In the genomic region with DNA sequence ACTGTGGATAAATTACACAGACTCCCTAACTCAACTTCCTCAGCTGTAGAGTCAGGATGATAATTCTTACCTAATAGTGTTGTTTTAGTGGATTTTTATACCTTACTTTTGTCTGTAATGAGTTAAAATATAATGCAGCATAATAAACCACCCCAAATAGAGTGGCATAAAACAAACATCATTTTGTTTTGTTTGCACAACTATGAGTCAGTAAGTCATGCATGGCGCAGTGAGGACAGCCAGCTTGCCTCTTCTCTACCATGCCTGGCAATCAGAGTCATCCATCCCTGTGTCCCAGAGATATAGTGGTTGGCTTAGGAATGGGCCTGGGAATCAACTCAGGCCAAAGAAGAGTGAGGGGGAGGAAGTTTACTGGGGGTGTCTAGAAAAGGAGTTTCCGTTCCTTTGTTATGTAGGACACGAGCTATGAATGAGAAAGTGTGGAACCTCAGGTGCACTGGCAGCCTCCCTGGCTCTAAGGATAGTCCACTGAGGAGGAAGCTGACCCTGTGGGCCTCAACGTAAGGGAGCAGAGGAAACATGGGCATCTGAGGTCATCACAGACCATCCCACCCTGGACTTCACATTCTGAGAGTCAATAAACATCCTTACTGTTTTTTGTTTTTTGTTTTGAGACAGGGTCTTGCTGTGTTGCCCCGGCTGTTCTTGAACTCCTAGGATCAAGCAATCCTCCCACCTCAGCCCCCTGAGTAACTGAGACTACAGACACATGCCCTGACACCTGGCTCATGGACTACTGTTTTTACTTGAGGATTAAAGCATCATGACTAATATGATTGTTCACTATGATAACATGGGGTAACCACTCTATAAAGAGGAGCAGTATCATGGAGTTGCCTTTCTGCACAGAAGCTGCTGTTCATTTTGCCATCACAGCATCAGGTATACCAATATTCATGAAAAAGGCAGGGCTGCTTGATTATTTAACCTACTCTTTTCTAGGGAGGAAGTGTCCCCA, we compare ENCODE assay signal across 23 cellular contexts. TPM values are rescaled to one million over a fixed set of nuclear protein-coding genes. Genes with fewer than 3 reads are reported as not detected.
DNase-seq lines count a peak whose midpoint lies in the region; ATAC-seq and TF ChIP-seq lines count a peak whose summit lies in the region.
"Had no signal": no experiment of that assay in that cellular context is flagged by ENCODE, and none has a peak within 500 bp of the region (broad histone marks: within the 10 kb centered on the region; RNA-seq: fewer than 3 reads in every experiment).

No MANE protein-coding gene starts in this region.

- intact Hi-C loops in Panc1 (cut with micrococcal nuclease; ENCODE audit: unreplicated experiment) = no loop called here

- TF ChIP-seq CTCF in Panc1 (IDR thresholded peaks at IDR 0.05) (no peak), foreskin keratinocyte (conservative IDR thresholded peaks at IDR 0.05) (no peak)

- POLR2A ChIA-PET in Panc1 (lab: Charles Lee) = no interaction called here

- CTCF ChIA-PET in Panc1 (lab: Charles Lee) = no interaction called here

- H3K9me3 ChIP-seq in Panc1 (ENCODE audit: control insufficient read depth, insufficient read depth, low read depth, low read length) = no peaks in the 10 kb centered on the region
- H3K9me3 ChIP-seq: ascending aorta, SJSA1 had no signal

- H3K27ac ChIP-seq in ACC112 (ENCODE audit: low read depth, low read length) = peak overlapping the region; percentile 36; the same call in 1 of the 2 replicates
- H3K27ac ChIP-seq in Panc1 (ENCODE audit: low read length) = no peak overlapping the region
- no peak overlapping the region for H3K27ac ChIP-seq in foreskin keratinocyte
- H3K27ac ChIP-seq: ascending aorta, HL-60, parathyroid adenoma, SJSA1 had no signal

- H2AFZ ChIP-seq in ACC112 (ENCODE audit: low read length, unreplicated experiment) = no peak overlapping the region
- H2AFZ ChIP-seq: parathyroid adenoma had no signal

- ATAC-seq in Panc1 (peak; percentile 67), foreskin keratinocyte (peak; percentile 79)

- BruUV-seq in Panc1 (replicated peaks; lab: Mats Ljungman, UMichigan) = no TSS peak

- no peak overlapping the region for H3K4me3 ChIP-seq in ACC112 (ENCODE audit: low read depth, low read length)
- H3K4me3 ChIP-seq in Panc1 (ENCODE audit: low read depth in 2 of 2, low read length in 2 of 2) = no peak overlapping the region
- H3K4me3 ChIP-seq: ascending aorta, lung, SJSA1 had no signal

- H3K79me2 ChIP-seq in ACC112 (ENCODE audit: control insufficient read depth, insufficient read depth, low read length, unreplicated experiment) = no peaks in the 10 kb centered on the region
- H3K79me2 ChIP-seq: parathyroid adenoma had no signal

- no peaks in the 10 kb centered on the region for H3K27me3 ChIP-seq in ACC112 (ENCODE audit: insufficient read depth, low read length)
- peaks cover 4% of the 10 kb centered on the region; the same call in 1 of the 2 replicates for H3K27me3 ChIP-seq in Panc1 (ENCODE audit: control insufficient read depth, insufficient read depth, low read length)
- H3K27me3 ChIP-seq in foreskin keratinocyte = peaks cover 57% of the 10 kb centered on the region
- H3K27me3 ChIP-seq: ascending aorta, SJSA1 had no signal

- H3K4me1 ChIP-seq in ACC112 (ENCODE audit: control insufficient read depth, insufficient read depth, low read length, unreplicated experiment) (peaks cover 33% of the 10 kb centered on the region), Panc1 (ENCODE audit: control insufficient read depth, insufficient read depth, low read length) (peaks cover 6% of the 10 kb centered on the region; the same call in 1 of the 2 replicates), foreskin keratinocyte (peaks cover 6% of the 10 kb centered on the region)
- H3K4me1 ChIP-seq: ascending aorta, parathyroid adenoma had no signal

- DNase-seq in EH (ENCODE audit: low read depth) (peak; percentile 35), Panc1 (ENCODE audit: low read depth, low spot score) (no peak), foreskin keratinocyte (peak; percentile 32 to 63), T-helper 9 cell (no peak), islet precursor cell (no peak), GM03348 (ENCODE audit: low spot score) (no peak)
- DNase-seq in activated effector memory CD4-positive, alpha-beta T cell treated with anti-CD3 and anti-CD28 coated beads, Interleukin-2, amount 50 U/mL, for 16 hours = no peak
- DNase-seq: activated CD4-positive, CD25-positive, alpha-beta regulatory T cell treated with anti-CD3 and anti-CD28 coated beads, Interleukin-2, amount 50 U/mL, for 72 hours; AML-193; KBM-7; naive B cell; NCI-H1105; small intestine; stimulated activated CD4-positive, alpha-beta T cell treated with anti-CD3 and anti-CD28 coated beads, Interleukin-4, amount 100 ng/mL, for 4 hours; stimulated activated CD8-positive, alpha-beta memory T cell treated with anti-CD3 and anti-CD28 coated beads, Interleukin-4, amount 100 ng/mL, for 48 hours; substantia nigra; T-helper 2 cell had no signal

- no peaks in the 10 kb centered on the region for H3K36me3 ChIP-seq in ACC112 (ENCODE audit: insufficient read depth, low read length)
- H3K36me3 ChIP-seq in Panc1 (ENCODE audit: control insufficient read depth, insufficient read depth, low read length) = no peaks in the 10 kb centered on the region
- H3K36me3 ChIP-seq: ascending aorta, SJSA1 had no signal

- in situ Hi-C loops in Panc1 (cut with HindIII; ENCODE audit: low pct_unique_long_range_greater_than_20kb, low sequenced_read_pairs) = no loop called here

RNA-seq across cellular contexts. Expression of a gene that starts 21.0 kb away (rescaled TPM):
- total RNA-seq in Panc1 (2021; ENCODE audit: unreplicated experiment) (38.3 TPM), foreskin keratinocyte (13.4 and 22.6 TPM in 2 replicates)
- 27.7 TPM for polyA plus RNA-seq in Panc1 (2012; ENCODE audit: insufficient read length)
- 6.5 and 10.7 TPM in 2 replicates for polyA plus RNA-seq in foreskin keratinocyte

Comparison
In these comparisons a context has a peak if more than half of its experiments do, and no peak if none do; other contexts are left out.
1. DNase-seq: peak in EH (single experiment) and foreskin keratinocyte (2 of 2); none in Panc1 (single experiment), T-helper 9 cell (single experiment), activated effector memory CD4-positive, alpha-beta T cell treated with anti-CD3 and anti-CD28 coated beads, Interleukin-2, amount 50 U/mL, for 16 hours (single experiment), islet precursor cell (single experiment) and GM03348 (single experiment).